ENCODE assay signal across 24 cellular contexts in genomic region chr10:101373063-101373462, GRCh38.
"Had no signal": no experiment of that assay in that cellular context is flagged by ENCODE, and none has a peak within 500 bp of the region (broad histone marks: within the 10 kb centered on the region; RNA-seq: fewer than 3 reads in every experiment).

No MANE protein-coding gene starts in this region.

- ATAC-seq: activated CD4-positive, CD25-positive, alpha-beta regulatory T cell treated with anti-CD3 and anti-CD28 coated beads, Interleukin-2, amount 50 U/mL, for 24 hours; activated CD8-positive, alpha-beta T cell treated with anti-CD3 and anti-CD28 coated beads for 36 hours; activated T-cell treated with anti-CD3 and anti-CD28 coated beads, Interleukin-2, amount 50 U/mL, for 72 hours; K562; Right ventricle myocardium inferior had no signal

- DNase-seq: activated CD4-positive, alpha-beta T cell treated with anti-CD3 and anti-CD28 coated beads for 4 hours; activated CD8-positive, alpha-beta memory T cell treated with anti-CD3 and anti-CD28 coated beads, Interleukin-2, amount 50 U/mL, for 4 hours; activated CD8-positive, alpha-beta T cell treated with anti-CD3 and anti-CD28 coated beads for 36 hours; activated gamma-delta T cell treated with Interleukin-2 at 50 U/mL for 16 hours; activated naive CD4-positive, alpha-beta T cell treated with anti-CD3 and anti-CD28 coated beads, Interleukin-2, amount 10 ng/mL, durations not matched to agents 7 days and 5 days; activated naive CD8-positive, alpha-beta T cell treated with anti-CD3 and anti-CD28 coated beads, Interleukin-2, amount 10 ng/mL, durations not matched to agents 7 days and 5 days; activated T-cell treated with anti-CD3 and anti-CD28 coated beads, Interleukin-2, amount 50 U/mL, for 72 hours; adrenal gland; anterior cingulate cortex; cerebellar nuclear complex; Kasumi-1; NCI-H1105 treated with DMSO at 0.1 percent for 48 hours; NCI-H1436 treated with DMSO at 0.1 percent for 48 hours; NCI-H187 treated with DMSO at 0.1 percent for 48 hours; NCI-H2081 treated with DMSO at 0.1 percent for 48 hours; NCI-H446; NCI-H524; RPMI8226; SK-N-SH; T-helper 1 cell had no signal

- H3K27ac ChIP-seq: adrenal gland, VCaP had no signal

- H3K27me3 ChIP-seq: adrenal gland had no signal

- H3K4me1 ChIP-seq: adrenal gland had no signal
